ENCODE assay signal across 8 cellular contexts in the genomic region with DNA sequence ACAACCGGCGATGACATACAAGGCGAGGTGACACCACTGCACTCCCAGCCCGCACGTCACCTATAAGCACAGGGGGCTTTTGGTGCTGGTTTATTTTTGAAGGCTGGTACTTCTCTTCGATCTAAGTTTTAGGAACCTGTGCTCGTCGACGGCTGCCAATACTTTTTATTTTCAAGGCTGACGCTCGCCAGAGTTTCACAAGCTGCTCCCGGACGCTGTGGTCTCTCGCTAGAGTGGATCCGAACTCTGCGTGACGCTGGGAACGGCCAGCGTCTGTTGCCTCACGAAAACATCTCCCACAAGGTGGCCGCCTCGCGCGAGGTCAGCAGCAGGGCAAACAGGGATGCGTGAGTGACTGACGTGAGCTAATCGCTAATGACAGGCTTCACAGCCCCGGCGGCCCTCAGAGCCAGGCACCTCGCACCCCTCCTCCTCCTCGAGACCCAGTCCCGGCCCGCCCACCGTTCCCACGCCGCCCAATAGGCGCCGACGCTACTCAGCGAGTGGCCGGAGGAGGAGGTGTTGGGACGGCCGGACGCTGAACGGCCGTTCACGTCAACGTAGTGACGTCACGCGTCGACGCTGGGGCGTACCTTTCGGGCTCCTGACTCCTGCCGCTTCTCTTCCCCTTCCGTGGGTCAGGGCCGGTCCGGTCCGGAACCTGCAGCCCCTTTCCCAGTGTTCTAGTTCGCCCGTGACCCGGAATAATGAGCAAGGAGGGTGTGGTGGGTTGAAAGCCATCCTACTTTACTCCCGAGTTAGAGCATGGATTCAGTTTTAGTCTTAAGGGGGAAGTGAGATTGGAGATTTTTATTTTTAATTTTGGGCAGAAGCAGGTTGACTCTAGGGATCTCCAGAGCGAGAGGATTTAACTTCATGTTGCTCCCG. TPM values are rescaled to one million over a fixed set of nuclear protein-coding genes. Genes with fewer than 3 reads are reported as not detected.
A peak's percentile ranks its signal among the peaks of the same experiment; 100 is the strongest.
DNase-seq lines count a peak whose midpoint lies in the region; ATAC-seq and TF ChIP-seq lines count a peak whose summit lies in the region.

Gene CLCN3, plus strand, starts transcription at position 621 of the 888 bp plus-strand sequence. CDS start 15,351 bp downstream, outside the sequence.

- ATAC-seq in HG03432 (IDR thresholded peaks at IDR 0.05; ENCODE audit: unreplicated experiment): peak; percentile 96

- peak; percentile 96 for TF ChIP-seq POLR2A in GM19099 (IDR thresholded peaks at IDR 0.05; ENCODE audit: extremely low read depth, insufficient read length, low read depth)

- peak; percentile 97 for DNase-seq in AG20443 (ENCODE audit: low spot score)
- DNase-seq in NCI-H510A (lab: John Stamatoyannopoulos, UW): peak; percentile 89
- DNase-seq in activated CD4-positive, alpha-beta T cell treated with anti-CD3 and anti-CD28 coated beads for 1 hour: peak; percentile 74
- DNase-seq in cerebellum (ENCODE audit: low spot score): peak; percentile 99
- peak; percentile 99 for DNase-seq in islet precursor cell
- DNase-seq in stimulated activated CD4-positive, alpha-beta T cell treated with anti-CD3 and anti-CD28 coated beads, Interleukin-12 subunit alpha, Interleukin-12 subunit beta, amount 100 ng/mL, for 48 hours (ENCODE audit: low read depth in 2 of 3, low spot score in 1 of 3): peak; percentile 81 to 92 (median 86)

RNA-seq across cellular contexts. Expression of gene CLCN3, which starts in this region (rescaled TPM):
- 105 TPM for total RNA-seq in cerebellum

Comparison
In these comparisons a context has a peak if more than half of its experiments do, and no peak if none do; other contexts are left out.
1. Peak in every context shown above with its lines: DNase-seq and ATAC-seq.